9 cellular contexts compared by ENCODE assay signal in the genomic region with DNA sequence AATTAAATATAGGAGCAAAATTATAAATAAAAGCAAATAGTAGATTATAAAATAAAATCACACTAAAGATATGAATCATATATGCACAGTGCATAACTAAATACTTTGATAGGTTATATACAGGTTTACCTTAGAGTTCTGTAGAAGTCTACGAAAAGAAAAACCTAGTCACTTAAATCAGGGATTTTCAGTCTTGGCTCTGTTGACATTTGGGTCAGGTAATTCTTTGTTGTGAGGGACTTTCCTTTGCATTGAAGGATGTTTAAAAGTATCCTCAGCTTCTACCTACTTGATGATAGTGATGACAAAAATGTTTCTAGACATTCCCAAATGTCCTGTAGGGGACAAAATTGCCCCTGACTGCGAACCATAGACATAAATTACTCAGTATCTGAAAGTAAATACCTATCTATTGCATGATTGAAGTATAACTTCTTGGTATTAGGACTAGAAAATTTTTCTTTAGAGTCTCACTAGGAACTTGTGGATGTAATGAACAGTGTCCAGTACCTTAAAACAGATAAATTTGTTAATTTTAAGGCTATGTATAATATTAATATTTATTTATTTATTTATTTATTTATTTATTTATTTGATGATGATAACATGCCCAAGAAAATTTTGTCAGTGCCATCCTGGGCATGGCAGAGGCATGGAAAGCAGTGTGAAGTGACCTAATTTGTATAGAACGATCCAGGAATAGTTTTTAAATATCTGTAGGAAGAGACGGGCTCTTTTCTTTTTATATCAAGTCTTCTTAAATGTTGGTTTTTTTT.
"Had no signal": no experiment of that assay in that cellular context is flagged by ENCODE, and none has a peak within 500 bp of the region (broad histone marks: within the 10 kb centered on the region; RNA-seq: fewer than 3 reads in every experiment).

No MANE protein-coding gene starts in this region.

- H3K9ac ChIP-seq: GM23248 had no signal

- DNase-seq: GM23248, GOT3, H7, IMR-90, KG1 had no signal

- H2AFZ ChIP-seq: GM23248 had no signal

- H3K9me3 ChIP-seq: HAP-1 had no signal

- ATAC-seq: HCT116, K562 had no signal

- H3K4me3 ChIP-seq: GM23248, HAP-1, K562 had no signal

- H3K27ac ChIP-seq: GM23248 had no signal

- FAIRE-seq: HTR-8/SVneo, K562 had no signal

- H3K4me1 ChIP-seq: HAP-1 had no signal
